ENCODE assay signal across 26 cellular contexts in genomic region chr7:155303897-155304296, GRCh38. TPM values are rescaled to one million over a fixed set of nuclear protein-coding genes. Genes with fewer than 3 reads are reported as not detected.
DNase-seq lines count a peak whose midpoint lies in the region; ATAC-seq, FAIRE-seq and TF ChIP-seq lines count a peak whose summit lies in the region.
"Had no signal": no experiment of that assay in that cellular context is flagged by ENCODE, and none has a peak within 500 bp of the region (broad histone marks: within the 10 kb centered on the region; RNA-seq: fewer than 3 reads in every experiment).

No MANE protein-coding gene starts in this region.

- in situ Hi-C loops in K562 (cut with MboI): no loop called here

- CTCF ChIA-PET in activated CD4-positive, alpha-beta T cell treated with anti-CD3 and anti-CD28 coated beads, Interleukin-2, amount 10 ng/mL, durations not matched to agents 7 days and 5 days (lab: Charles Lee): interaction anchor here (1.0 to 1.8 kb wide), 2 partner anchors 41 to 113 kb away, joined by 4 read pairs; no protein-coding TSS in a partner anchor
- CTCF ChIA-PET in activated CD4-positive, alpha-beta T cell treated with anti-CD3 and anti-CD28 coated beads for 36 hours (lab: Charles Lee): interaction anchor here (0.6 to 2.7 kb wide), 4 partner anchors 41 to 295 kb away, joined by 3 to 12 read pairs (median 4); no protein-coding TSS in a partner anchor
- CTCF ChIA-PET in K562 (lab: Yijun Ruan, JAX; ENCODE audit: low intra/inter-chr PET ratio): no interaction called here

- WGBS in K562 (ENCODE audit: insufficient coverage, low coverage, missing lambda C conversion rate): 95% methylated on average over 10 of the region's 10 CpGs

- no peak for DNase-seq in activated CD4-positive, alpha-beta T cell treated with anti-CD3 and anti-CD28 coated beads, Interleukin-2, amount 10 ng/mL, durations not matched to agents 7 days and 5 days
- DNase-seq in activated CD4-positive, alpha-beta T cell treated with anti-CD3 and anti-CD28 coated beads for 36 hours: no peak
- DNase-seq in K562 (ENCODE audit: extremely low read depth in 1 of 4, low spot score in 3 of 4) (no peak), mesothelial cell of epicardium (ENCODE audit: low spot score in 2 of 2, unreplicated experiment in 2 of 2) (no peak), MM.1S (no peak), NCI-H2107 (lab: John Stamatoyannopoulos, UW) (no peak), middle frontal gyrus (ENCODE audit: extremely low spot score, low spot score) (no peak)
- DNase-seq: 8988T; ACHN; BE2C; CD8-positive, alpha-beta memory T cell; DMS 273 treated with DMSO at 0.1 percent for 48 hours; DMS79; GM23248; H7; KG1; NCI-H1048; NCI-H1417; NCI-H1694; NCI-H2029 treated with DMSO at 0.1 percent for 48 hours; NCI-H2227 treated with DMSO at 0.1 percent for 48 hours; NCI-H69; RPMI8226; SHP77 treated with DMSO at 0.1 percent for 48 hours had no signal

- H3K27ac Mint-ChIP-seq in activated CD4-positive, alpha-beta T cell treated with anti-CD3 and anti-CD28 coated beads, Interleukin-2, amount 10 ng/mL, durations not matched to agents 7 days and 5 days: peak overlapping the region; percentile 13
- H3K27ac Mint-ChIP-seq in activated CD4-positive, alpha-beta T cell treated with anti-CD3 and anti-CD28 coated beads for 36 hours: no peak overlapping the region
- H3K27ac Mint-ChIP-seq in mesothelial cell of epicardium: peak overlapping the region; percentile 39

- no peak for ATAC-seq in activated CD4-positive, alpha-beta T cell treated with anti-CD3 and anti-CD28 coated beads for 36 hours
- ATAC-seq in K562: no peak

- no peaks in the 10 kb centered on the region for H3K9me3 Mint-ChIP-seq in activated CD4-positive, alpha-beta T cell treated with anti-CD3 and anti-CD28 coated beads, Interleukin-2, amount 10 ng/mL, durations not matched to agents 7 days and 5 days
- no peaks in the 10 kb centered on the region for H3K9me3 Mint-ChIP-seq in activated CD4-positive, alpha-beta T cell treated with anti-CD3 and anti-CD28 coated beads for 36 hours (ENCODE audit: low read depth)
- no peaks in the 10 kb centered on the region for H3K9me3 Mint-ChIP-seq in mesothelial cell of epicardium
- H3K9me3 Mint-ChIP-seq: CD8-positive, alpha-beta memory T cell had no signal

- TF ChIP-seq POLR2A in K562 (conservative IDR thresholded peaks at IDR 0.05): no peak

- TF ChIP-seq CTCF in Loucy (conservative IDR thresholded peaks at IDR 0.05; ENCODE audit: low read length) (no peak), K562 (IDR thresholded peaks at IDR 0.05 in 2 of 3, conservative IDR thresholded peaks at IDR 0.05 in 1 of 3; ENCODE audit: insufficient read depth in 2 of 3, low read depth in 1 of 3, low read length in 3 of 3) (no peak), mesothelial cell of epicardium (IDR thresholded peaks at IDR 0.05; ENCODE audit: unreplicated experiment) (no peak), MM.1S (IDR thresholded peaks at IDR 0.05; ENCODE audit: low read length) (no peak)

- H3K4me3 Mint-ChIP-seq in activated CD4-positive, alpha-beta T cell treated with anti-CD3 and anti-CD28 coated beads, Interleukin-2, amount 10 ng/mL, durations not matched to agents 7 days and 5 days: no peak overlapping the region
- H3K4me3 Mint-ChIP-seq in activated CD4-positive, alpha-beta T cell treated with anti-CD3 and anti-CD28 coated beads for 36 hours: no peak overlapping the region
- no peak overlapping the region for H3K4me3 Mint-ChIP-seq in mesothelial cell of epicardium
- H3K4me3 Mint-ChIP-seq: CD14-positive monocyte had no signal

- H3K27me3 ChIP-seq in Loucy (ENCODE audit: insufficient read depth, low read length, poor library complexity, severe bottlenecking) (no peaks in the 10 kb centered on the region), K562 (ENCODE audit: control insufficient read depth in 2 of 2, insufficient read depth in 2 of 2, low read length in 2 of 2) (no peaks in the 10 kb centered on the region), MM.1S (replicated peaks; ENCODE audit: insufficient read depth, low read length) (no peaks in the 10 kb centered on the region)
- H3K27me3 ChIP-seq: BE2C had no signal

- POLR2A ChIA-PET in activated CD4-positive, alpha-beta T cell treated with anti-CD3 and anti-CD28 coated beads, Interleukin-2, amount 10 ng/mL, durations not matched to agents 7 days and 5 days (lab: Charles Lee): interaction anchor here (0.5 to 0.6 kb wide), 2 partner anchors 338 to 773 kb away, joined by 3 to 4 read pairs; no protein-coding TSS in a partner anchor
- POLR2A ChIA-PET in activated CD4-positive, alpha-beta T cell treated with anti-CD3 and anti-CD28 coated beads for 36 hours (lab: Charles Lee): no interaction called here
- POLR2A ChIA-PET in K562 (lab: Yijun Ruan, JAX): interaction anchor here (0.7 kb wide), 1 partner anchor 20 kb away, joined by 3 read pairs; no protein-coding TSS in a partner anchor

- H3F3A ChIP-seq in Loucy (ENCODE audit: low read depth) (peaks cover 11% of the 10 kb centered on the region; the same call in 1 of the 2 replicates), MM.1S (ENCODE audit: insufficient read depth, low read length) (peaks cover 40% of the 10 kb centered on the region)

- H3K9me2 ChIP-seq in Loucy (replicated peaks; ENCODE audit: low read depth, low read length) (no peaks in the 10 kb centered on the region), MM.1S (replicated peaks; ENCODE audit: insufficient read depth, low read length) (no peaks in the 10 kb centered on the region)

- H3K9me1 ChIP-seq in K562 (ENCODE audit: control insufficient read depth, insufficient read depth, low read length): peaks cover 12% of the 10 kb centered on the region

- no peak for TF ChIP-seq RAD21 in K562 (CRISPR knock-in tag; conservative IDR thresholded peaks at IDR 0.05 in 1 of 2, IDR thresholded peaks at IDR 0.05 in 1 of 2)

- H4K20me1 ChIP-seq in Loucy (ENCODE audit: insufficient read depth, low read length, poor library complexity, severe bottlenecking) (peaks cover 97% of the 10 kb centered on the region), K562 (replicated peaks; ENCODE audit: control insufficient read depth, insufficient read depth, low read length) (peaks cover 65% of the 10 kb centered on the region), MM.1S (ENCODE audit: insufficient read depth, low read length) (peaks cover 23% of the 10 kb centered on the region)

- no peak for FAIRE-seq in K562 (lab: Jason Lieb, UNC)

- peaks cover 72% of the 10 kb centered on the region for H3K4me1 ChIP-seq in Loucy (ENCODE audit: insufficient read depth, low read length, poor library complexity, severe bottlenecking)
- H3K4me1 ChIP-seq in K562 (replicated peaks in 1 of 2; ENCODE audit: control insufficient read depth in 2 of 2, insufficient read depth in 2 of 2, low read length in 2 of 2): peaks cover 10 to 29% of the 10 kb centered on the region in 2 experiments
- peaks cover 12% of the 10 kb centered on the region for H3K4me1 ChIP-seq in MM.1S (ENCODE audit: low read length)

- H3K36me3 Mint-ChIP-seq in activated CD4-positive, alpha-beta T cell treated with anti-CD3 and anti-CD28 coated beads, Interleukin-2, amount 10 ng/mL, durations not matched to agents 7 days and 5 days (ENCODE audit: low read depth): peaks cover 67% of the 10 kb centered on the region
- peaks cover 82% of the 10 kb centered on the region for H3K36me3 Mint-ChIP-seq in activated CD4-positive, alpha-beta T cell treated with anti-CD3 and anti-CD28 coated beads for 36 hours (ENCODE audit: low read depth)
- peaks cover 33% of the 10 kb centered on the region for H3K36me3 Mint-ChIP-seq in mesothelial cell of epicardium

- H3K4me2 ChIP-seq in Loucy (ENCODE audit: low read depth, low read length, poor library complexity, severe bottlenecking): peak overlapping the region; percentile 100
- no peak overlapping the region for H3K4me2 ChIP-seq in K562 (ENCODE audit: insufficient read depth, low read length)
- H3K4me2 ChIP-seq in MM.1S (ENCODE audit: low read depth, low read length): no peak overlapping the region

- peaks cover 96% of the 10 kb centered on the region for H3K79me2 ChIP-seq in Loucy (ENCODE audit: insufficient read depth, low read length)
- peaks cover 64% of the 10 kb centered on the region for H3K79me2 ChIP-seq in K562 (ENCODE audit: control insufficient read depth, insufficient read depth, low read length)
- H3K79me2 ChIP-seq in MM.1S (ENCODE audit: low read length): peaks cover 68% of the 10 kb centered on the region

- intact Hi-C loops in activated CD4-positive, alpha-beta T cell treated with anti-CD3 and anti-CD28 coated beads for 36 hours (cut with DNase I, micrococcal nuclease): no loop called here
- intact Hi-C loops in K562 (cut with micrococcal nuclease): no loop called here

- H3K27me3 Mint-ChIP-seq in activated CD4-positive, alpha-beta T cell treated with anti-CD3 and anti-CD28 coated beads, Interleukin-2, amount 10 ng/mL, durations not matched to agents 7 days and 5 days: no peaks in the 10 kb centered on the region
- no peaks in the 10 kb centered on the region for H3K27me3 Mint-ChIP-seq in activated CD4-positive, alpha-beta T cell treated with anti-CD3 and anti-CD28 coated beads for 36 hours
- H3K27me3 Mint-ChIP-seq in mesothelial cell of epicardium (ENCODE audit: low read depth): no peaks in the 10 kb centered on the region
- H3K27me3 Mint-ChIP-seq: CD8-positive, alpha-beta memory T cell had no signal

- BruUV-seq in K562 (replicated peaks; lab: Mats Ljungman, UMichigan): no TSS peak

- H3K36me3 ChIP-seq in Loucy (ENCODE audit: insufficient read depth, low read length): peaks cover 92% of the 10 kb centered on the region
- H3K36me3 ChIP-seq in K562 (ENCODE audit: control insufficient read depth, insufficient read depth, low read length): peaks cover 97% of the 10 kb centered on the region
- peaks cover 58% of the 10 kb centered on the region for H3K36me3 ChIP-seq in MM.1S (replicated peaks; ENCODE audit: insufficient read depth, low read length)

- no peak overlapping the region for H3K27ac ChIP-seq in K562 (ENCODE audit: extremely low read depth, low read depth, low read length)
- H3K27ac ChIP-seq in MM.1S (ENCODE audit: low read length): no peak overlapping the region
- H3K27ac ChIP-seq: GM23248 had no signal

- peaks cover 50% of the 10 kb centered on the region for H3K4me1 Mint-ChIP-seq in activated CD4-positive, alpha-beta T cell treated with anti-CD3 and anti-CD28 coated beads, Interleukin-2, amount 10 ng/mL, durations not matched to agents 7 days and 5 days
- peaks cover 46% of the 10 kb centered on the region for H3K4me1 Mint-ChIP-seq in activated CD4-positive, alpha-beta T cell treated with anti-CD3 and anti-CD28 coated beads for 36 hours
- peaks cover 26% of the 10 kb centered on the region for H3K4me1 Mint-ChIP-seq in mesothelial cell of epicardium

- H2AFZ ChIP-seq in Loucy (ENCODE audit: low read length) (no peak overlapping the region), K562 (ENCODE audit: low read depth, low read length) (no peak overlapping the region), MM.1S (ENCODE audit: low read length) (no peak overlapping the region)
- H2AFZ ChIP-seq: GM23248 had no signal

- no peak for TF ChIP-seq EP300 in K562 (IDR thresholded peaks at IDR 0.05; ENCODE audit: low read length)

- no peaks in the 10 kb centered on the region for H3K9me3 ChIP-seq in Loucy (ENCODE audit: insufficient read depth, low read depth, low read length)
- H3K9me3 ChIP-seq in K562 (replicated peaks; ENCODE audit: control insufficient read depth, insufficient read depth, low read depth, low read length): no peaks in the 10 kb centered on the region
- no peaks in the 10 kb centered on the region for H3K9me3 ChIP-seq in MM.1S (replicated peaks; ENCODE audit: insufficient read depth, low read length)
- H3K9me3 ChIP-seq: BE2C had no signal

- peak overlapping the region; percentile 77 for H3K9ac ChIP-seq in Loucy (ENCODE audit: low read depth, low read length, poor library complexity, severe bottlenecking)
- no peak overlapping the region for H3K9ac ChIP-seq in K562 (ENCODE audit: insufficient read depth in 1 of 2, low read depth in 2 of 2, low read length in 2 of 2)
- no peak overlapping the region for H3K9ac ChIP-seq in MM.1S (ENCODE audit: low read length)
- H3K9ac ChIP-seq: GM23248 had no signal

- H3K4me3 ChIP-seq in Loucy (ENCODE audit: low read length, poor library complexity, severe bottlenecking): peak overlapping the region; percentile 84
- no peak overlapping the region for H3K4me3 ChIP-seq in K562
- no peak overlapping the region for H3K4me3 ChIP-seq in MM.1S (ENCODE audit: low read length)
- H3K4me3 ChIP-seq: GM23248 had no signal

RNA-seq across cellular contexts. Expression of gene INSIG1, which starts 6.2 kb away (rescaled TPM):
- 10 to 100 TPM; 69.3 to 71.2 TPM for total RNA-seq in activated CD4-positive, alpha-beta T cell treated with anti-CD3 and anti-CD28 coated beads, Interleukin-2, amount 10 ng/mL, durations not matched to agents 7 days and 5 days
- total RNA-seq in activated CD4-positive, alpha-beta T cell treated with anti-CD3 and anti-CD28 coated beads for 36 hours: 100 to 1,000 TPM; 100 to 110 TPM
- 622 and 799 TPM in 2 replicates for total RNA-seq in K562 (2011; cell fraction: chromatin; rRNA removed; ENCODE audit: low replicate concordance)
- 847 and 892 TPM in 2 replicates for total RNA-seq in K562 (2011; cell fraction: nucleolus; rRNA removed)
- 1,016 and 1,247 TPM in 2 replicates for total RNA-seq in K562 (2011; cell fraction: nucleoplasm; rRNA removed)
- 294 and 361 TPM in 2 replicates for total RNA-seq in K562 (2014; rRNA removed)
- total RNA-seq in K562 (2014; rRNA removed; fragmentation: Illumina TruSeq; extraction: Trizol): 236 and 238 TPM in 2 replicates
- 173 and 188 TPM in 2 replicates for total RNA-seq in K562 (2015; rRNA removed; fragmentation: Illumina TruSeq; extraction: Trizol)
- 254 and 296 TPM in 2 replicates for total RNA-seq in K562 (2021)
- 625 and 787 TPM in 2 replicates for polyA plus RNA-seq in K562 (2011; rRNA removed)
- polyA plus RNA-seq in K562 (2011; cell fraction: cytosol; rRNA removed): 709 and 1,098 TPM in 2 replicates
- 446 and 453 TPM in 2 replicates for polyA plus RNA-seq in K562 (2011; cell fraction: nucleus; rRNA removed)
- polyA plus RNA-seq in K562 (2012): 116 and 259 TPM in 2 replicates
- 188 and 224 TPM in 2 replicates for polyA plus RNA-seq in K562 (2014; fragmentation: Illumina TruSeq; extraction: Trizol)
- polyA plus RNA-seq in K562 (2014; fragmentation: Nextera tagmentation; extraction: Ambion mirVana): 10 to 100 TPM; 57.1 to 69.2 TPM
- 250 and 268 TPM in 2 replicates for polyA plus RNA-seq in K562 (2014; rRNA removed)
- polyA minus RNA-seq in K562 (2011; rRNA and poly(A)+ RNA removed): 551 and 619 TPM in 2 replicates
- 392 and 408 TPM in 2 replicates for polyA minus RNA-seq in K562 (2011; cell fraction: cytosol; rRNA and poly(A)+ RNA removed)
- 329 and 473 TPM in 2 replicates for polyA minus RNA-seq in K562 (2011; cell fraction: nucleus; rRNA and poly(A)+ RNA removed)
- 38.2 to 44.3 TPM (median 39.1 TPM) in 3 replicates for total RNA-seq in mesothelial cell of epicardium
